In the genomic region with DNA sequence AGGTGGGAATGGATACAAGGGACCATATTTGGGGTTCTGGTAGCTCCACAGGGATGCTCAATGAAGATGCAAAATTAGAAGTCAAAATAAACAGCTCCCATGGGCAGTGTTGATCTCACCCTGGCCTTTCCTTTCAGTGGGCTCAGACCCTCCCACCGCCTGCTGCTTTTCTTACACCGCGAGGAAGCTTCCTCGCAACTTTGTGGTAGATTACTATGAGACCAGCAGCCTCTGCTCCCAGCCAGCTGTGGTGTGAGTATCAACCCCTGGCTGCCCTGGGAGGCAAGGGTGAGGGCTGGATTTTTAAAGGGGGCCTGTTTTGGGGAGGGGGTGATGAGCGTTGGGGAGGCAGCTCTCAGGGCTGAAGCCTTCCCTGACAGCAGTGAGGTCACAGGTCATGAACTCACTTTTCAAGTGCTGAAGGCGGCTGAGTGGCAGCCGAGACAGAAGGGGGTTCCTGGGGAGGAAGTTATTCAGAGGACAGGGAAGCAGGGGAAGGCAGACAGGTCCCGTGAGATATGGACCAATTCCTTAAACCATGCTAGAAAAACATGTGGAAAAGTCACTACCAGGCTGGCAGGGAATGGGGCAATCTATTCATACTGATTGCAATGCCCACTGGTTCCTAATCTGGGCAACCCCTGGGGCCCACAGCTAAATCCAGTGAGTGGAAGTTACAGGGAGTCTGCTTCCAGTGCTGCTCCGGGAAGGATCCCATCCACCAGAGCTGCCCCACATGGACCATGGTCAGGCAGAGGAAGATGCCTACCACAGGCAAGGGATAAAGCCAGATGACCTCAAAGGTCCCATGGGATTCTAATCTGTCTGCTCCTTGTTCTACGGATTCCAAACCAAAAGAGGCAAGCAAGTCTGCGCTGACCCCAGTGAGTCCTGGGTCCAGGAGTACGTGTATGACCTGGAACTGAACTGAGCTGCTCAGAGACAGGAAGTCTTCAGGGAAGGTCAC, we compare ENCODE assay signal across 7 cellular contexts. TPM values are rescaled to one million over a fixed set of nuclear protein-coding genes. Genes with fewer than 3 reads are reported as not detected.
"Had no signal": no experiment of that assay in that cellular context is flagged by ENCODE, and none has a peak within 500 bp of the region (broad histone marks: within the 10 kb centered on the region; RNA-seq: fewer than 3 reads in every experiment).

No MANE protein-coding gene starts in this region.

RNA-seq across cellular contexts. Expression of gene CCL4L2, which starts 1.1 kb away (rescaled TPM):
- total RNA-seq: fibroblast of lung, left ventricle myocardium inferior, progenitor cell of endocrine pancreas had no signal
- polyA plus RNA-seq: fibroblast of lung had no signal

RNA-seq across cellular contexts. Expression of gene CCL3L1, which starts 15.4 kb away (rescaled TPM):
- total RNA-seq: fibroblast of lung, left ventricle myocardium inferior, right cardiac atrium, suprapubic skin had no signal
- polyA plus RNA-seq: fibroblast of lung had no signal

RNA-seq across cellular contexts. Expression of gene TBC1D3I, which starts 52.4 kb away (rescaled TPM):
- total RNA-seq: left ventricle myocardium inferior, urinary bladder had no signal
- polyA plus RNA-seq: heart left ventricle, right cardiac atrium, urinary bladder had no signal
